In genomic region chr17:14308965-14309879, GRCh38 we compare ENCODE assay signal across 1 cellular context.
A peak's percentile ranks its signal among the peaks of the same experiment; 100 is the strongest.
TF ChIP-seq lines count a peak whose summit lies in the region.

No MANE protein-coding gene starts in this region.

TF ChIP-seq in HepG2, 621 proteins besides CTCF, POLR2A, EP300 and RAD21 (continued from another document and continues in another):
- TF ChIP-seq UBTF (CRISPR knock-in tag; IDR thresholded peaks at IDR 0.05) (peak; percentile 95), ZFYVE20 (CRISPR knock-in tag; IDR thresholded peaks at IDR 0.05; ENCODE audit: borderline replicate concordance, low read depth) (no peak), ZBTB3 (CRISPR knock-in tag; IDR thresholded peaks at IDR 0.05; ENCODE audit: borderline replicate concordance, low read depth) (no peak), KDM5B (CRISPR knock-in tag; IDR thresholded peaks at IDR 0.05; ENCODE audit: borderline replicate concordance) (peak; percentile 97), ZNF263 (CRISPR knock-in tag; IDR thresholded peaks at IDR 0.05) (peak; percentile 58), RXRB (CRISPR knock-in tag; IDR thresholded peaks at IDR 0.05; ENCODE audit: borderline replicate concordance) (peak; percentile 60; the same call in 1 of the 2 replicates), KLF9 (CRISPR knock-in tag; IDR thresholded peaks at IDR 0.05; ENCODE audit: low read depth) (peak; percentile 75; the same call in 1 of the 2 replicates), ZNF296 (CRISPR knock-in tag; conservative IDR thresholded peaks at IDR 0.05) (peak; percentile 35; the same call in 1 of the 2 replicates), ZSCAN9 (CRISPR knock-in tag; IDR thresholded peaks at IDR 0.05; ENCODE audit: borderline replicate concordance) (peak; percentile 26; the same call in 1 of the 2 replicates), CBX5 (CRISPR knock-in tag; IDR thresholded peaks at IDR 0.05; ENCODE audit: borderline replicate concordance) (peak; percentile 70; the same call in 1 of the 2 replicates), ATF4 (CRISPR knock-in tag; IDR thresholded peaks at IDR 0.05) (no peak), ZBTB26 (CRISPR knock-in tag; IDR thresholded peaks at IDR 0.05; ENCODE audit: borderline replicate concordance) (peak; percentile 42; the same call in 1 of the 2 replicates), NBN (conservative IDR thresholded peaks at IDR 0.05) (no peak), ZNF629 (CRISPR knock-in tag; conservative IDR thresholded peaks at IDR 0.05) (0 out of 2 replicates have a peak, but pooled peaks have one; percentile 25), ZNF770 (CRISPR knock-in tag; IDR thresholded peaks at IDR 0.05) (peak; percentile 86), RNF2 (conservative IDR thresholded peaks at IDR 0.05; ENCODE audit: low read depth) (peak; percentile 50; the same call in 1 of the 2 replicates), ZNF335 (CRISPR knock-in tag; IDR thresholded peaks at IDR 0.05) (no peak), ZNF841 (CRISPR knock-in tag; IDR thresholded peaks at IDR 0.05; ENCODE audit: borderline replicate concordance) (no peak), CEBPG (CRISPR knock-in tag; IDR thresholded peaks at IDR 0.05) (no peak), SRSF9 (IDR thresholded peaks at IDR 0.05; ENCODE audit: borderline replicate concordance, insufficient read depth, low read depth, low read length, poor library complexity, severe bottlenecking) (no peak), PATZ1 (CRISPR knock-in tag; IDR thresholded peaks at IDR 0.05) (peak; percentile 98), SOX5 (CRISPR knock-in tag; IDR thresholded peaks at IDR 0.05; ENCODE audit: borderline replicate concordance) (peak; percentile 38; the same call in 1 of the 2 replicates), GATAD2A (CRISPR knock-in tag; IDR thresholded peaks at IDR 0.05) (no peak)
- TF ChIP-seq, protein P1, sequence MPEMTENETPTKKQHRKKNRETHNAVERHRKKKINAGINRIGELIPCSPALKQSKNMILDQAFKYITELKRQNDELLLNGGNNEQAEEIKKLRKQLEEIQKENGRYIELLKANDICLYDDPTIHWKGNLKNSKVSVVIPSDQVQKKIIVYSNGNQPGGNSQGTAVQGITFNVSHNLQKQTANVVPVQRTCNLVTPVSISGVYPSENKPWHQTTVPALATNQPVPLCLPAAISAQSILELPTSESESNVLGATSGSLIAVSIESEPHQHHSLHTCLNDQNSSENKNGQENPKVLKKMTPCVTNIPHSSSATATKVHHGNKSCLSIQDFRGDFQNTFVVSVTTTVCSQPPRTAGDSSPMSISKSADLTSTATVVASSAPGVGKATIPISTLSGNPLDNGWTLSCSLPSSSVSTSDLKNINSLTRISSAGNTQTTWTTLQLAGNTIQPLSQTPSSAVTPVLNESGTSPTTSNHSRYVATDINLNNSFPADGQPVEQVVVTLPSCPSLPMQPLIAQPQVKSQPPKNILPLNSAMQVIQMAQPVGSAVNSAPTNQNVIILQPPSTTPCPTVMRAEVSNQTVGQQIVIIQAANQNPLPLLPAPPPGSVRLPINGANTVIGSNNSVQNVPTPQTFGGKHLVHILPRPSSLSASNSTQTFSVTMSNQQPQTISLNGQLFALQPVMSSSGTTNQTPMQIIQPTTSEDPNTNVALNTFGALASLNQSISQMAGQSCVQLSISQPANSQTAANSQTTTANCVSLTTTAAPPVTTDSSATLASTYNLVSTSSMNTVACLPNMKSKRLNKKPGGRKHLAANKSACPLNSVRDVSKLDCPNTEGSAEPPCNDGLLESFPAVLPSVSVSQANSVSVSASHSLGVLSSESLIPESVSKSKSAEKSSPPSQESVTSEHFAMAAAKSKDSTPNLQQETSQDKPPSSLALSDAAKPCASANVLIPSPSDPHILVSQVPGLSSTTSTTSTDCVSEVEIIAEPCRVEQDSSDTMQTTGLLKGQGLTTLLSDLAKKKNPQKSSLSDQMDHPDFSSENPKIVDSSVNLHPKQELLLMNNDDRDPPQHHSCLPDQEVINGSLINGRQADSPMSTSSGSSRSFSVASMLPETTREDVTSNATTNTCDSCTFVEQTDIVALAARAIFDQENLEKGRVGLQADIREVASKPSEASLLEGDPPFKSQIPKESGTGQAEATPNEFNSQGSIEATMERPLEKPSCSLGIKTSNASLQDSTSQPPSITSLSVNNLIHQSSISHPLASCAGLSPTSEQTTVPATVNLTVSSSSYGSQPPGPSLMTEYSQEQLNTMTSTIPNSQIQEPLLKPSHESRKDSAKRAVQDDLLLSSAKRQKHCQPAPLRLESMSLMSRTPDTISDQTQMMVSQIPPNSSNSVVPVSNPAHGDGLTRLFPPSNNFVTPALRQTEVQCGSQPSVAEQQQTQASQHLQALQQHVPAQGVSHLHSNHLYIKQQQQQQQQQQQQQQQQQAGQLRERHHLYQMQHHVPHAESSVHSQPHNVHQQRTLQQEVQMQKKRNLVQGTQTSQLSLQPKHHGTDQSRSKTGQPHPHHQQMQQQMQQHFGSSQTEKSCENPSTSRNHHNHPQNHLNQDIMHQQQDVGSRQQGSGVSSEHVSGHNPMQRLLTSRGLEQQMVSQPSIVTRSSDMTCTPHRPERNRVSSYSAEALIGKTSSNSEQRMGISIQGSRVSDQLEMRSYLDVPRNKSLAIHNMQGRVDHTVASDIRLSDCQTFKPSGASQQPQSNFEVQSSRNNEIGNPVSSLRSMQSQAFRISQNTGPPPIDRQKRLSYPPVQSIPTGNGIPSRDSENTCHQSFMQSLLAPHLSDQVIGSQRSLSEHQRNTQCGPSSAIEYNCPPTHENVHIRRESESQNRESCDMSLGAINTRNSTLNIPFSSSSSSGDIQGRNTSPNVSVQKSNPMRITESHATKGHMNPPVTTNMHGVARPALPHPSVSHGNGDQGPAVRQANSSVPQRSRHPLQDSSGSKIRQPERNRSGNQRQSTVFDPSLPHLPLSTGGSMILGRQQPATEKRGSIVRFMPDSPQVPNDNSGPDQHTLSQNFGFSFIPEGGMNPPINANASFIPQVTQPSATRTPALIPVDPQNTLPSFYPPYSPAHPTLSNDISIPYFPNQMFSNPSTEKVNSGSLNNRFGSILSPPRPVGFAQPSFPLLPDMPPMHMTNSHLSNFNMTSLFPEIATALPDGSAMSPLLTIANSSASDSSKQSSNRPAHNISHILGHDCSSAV (CRISPR knock-in tag; IDR thresholded peaks at IDR 0.05; ENCODE audit: borderline replicate concordance) = no peak
- TF ChIP-seq, protein P2, sequence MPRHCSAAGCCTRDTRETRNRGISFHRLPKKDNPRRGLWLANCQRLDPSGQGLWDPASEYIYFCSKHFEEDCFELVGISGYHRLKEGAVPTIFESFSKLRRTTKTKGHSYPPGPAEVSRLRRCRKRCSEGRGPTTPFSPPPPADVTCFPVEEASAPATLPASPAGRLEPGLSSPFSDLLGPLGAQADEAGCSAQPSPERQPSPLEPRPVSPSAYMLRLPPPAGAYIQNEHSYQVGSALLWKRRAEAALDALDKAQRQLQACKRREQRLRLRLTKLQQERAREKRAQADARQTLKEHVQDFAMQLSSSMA (CRISPR knock-in tag; IDR thresholded peaks at IDR 0.05) = 0 out of 2 replicates have a peak, but pooled peaks have one; percentile 31
- TF ChIP-seq, protein P3, sequence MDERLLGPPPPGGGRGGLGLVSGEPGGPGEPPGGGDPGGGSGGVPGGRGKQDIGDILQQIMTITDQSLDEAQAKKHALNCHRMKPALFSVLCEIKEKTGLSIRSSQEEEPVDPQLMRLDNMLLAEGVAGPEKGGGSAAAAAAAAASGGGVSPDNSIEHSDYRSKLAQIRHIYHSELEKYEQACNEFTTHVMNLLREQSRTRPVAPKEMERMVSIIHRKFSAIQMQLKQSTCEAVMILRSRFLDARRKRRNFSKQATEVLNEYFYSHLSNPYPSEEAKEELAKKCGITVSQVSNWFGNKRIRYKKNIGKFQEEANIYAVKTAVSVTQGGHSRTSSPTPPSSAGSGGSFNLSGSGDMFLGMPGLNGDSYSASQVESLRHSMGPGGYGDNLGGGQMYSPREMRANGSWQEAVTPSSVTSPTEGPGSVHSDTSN (CRISPR knock-in tag; IDR thresholded peaks at IDR 0.05) = no peak
- TF ChIP-seq, protein P4, sequence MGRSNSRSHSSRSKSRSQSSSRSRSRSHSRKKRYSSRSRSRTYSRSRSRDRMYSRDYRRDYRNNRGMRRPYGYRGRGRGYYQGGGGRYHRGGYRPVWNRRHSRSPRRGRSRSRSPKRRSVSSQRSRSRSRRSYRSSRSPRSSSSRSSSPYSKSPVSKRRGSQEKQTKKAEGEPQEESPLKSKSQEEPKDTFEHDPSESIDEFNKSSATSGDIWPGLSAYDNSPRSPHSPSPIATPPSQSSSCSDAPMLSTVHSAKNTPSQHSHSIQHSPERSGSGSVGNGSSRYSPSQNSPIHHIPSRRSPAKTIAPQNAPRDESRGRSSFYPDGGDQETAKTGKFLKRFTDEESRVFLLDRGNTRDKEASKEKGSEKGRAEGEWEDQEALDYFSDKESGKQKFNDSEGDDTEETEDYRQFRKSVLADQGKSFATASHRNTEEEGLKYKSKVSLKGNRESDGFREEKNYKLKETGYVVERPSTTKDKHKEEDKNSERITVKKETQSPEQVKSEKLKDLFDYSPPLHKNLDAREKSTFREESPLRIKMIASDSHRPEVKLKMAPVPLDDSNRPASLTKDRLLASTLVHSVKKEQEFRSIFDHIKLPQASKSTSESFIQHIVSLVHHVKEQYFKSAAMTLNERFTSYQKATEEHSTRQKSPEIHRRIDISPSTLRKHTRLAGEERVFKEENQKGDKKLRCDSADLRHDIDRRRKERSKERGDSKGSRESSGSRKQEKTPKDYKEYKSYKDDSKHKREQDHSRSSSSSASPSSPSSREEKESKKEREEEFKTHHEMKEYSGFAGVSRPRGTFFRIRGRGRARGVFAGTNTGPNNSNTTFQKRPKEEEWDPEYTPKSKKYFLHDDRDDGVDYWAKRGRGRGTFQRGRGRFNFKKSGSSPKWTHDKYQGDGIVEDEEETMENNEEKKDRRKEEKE (IDR thresholded peaks at IDR 0.05) = no peak
- TF ChIP-seq, protein P5, sequence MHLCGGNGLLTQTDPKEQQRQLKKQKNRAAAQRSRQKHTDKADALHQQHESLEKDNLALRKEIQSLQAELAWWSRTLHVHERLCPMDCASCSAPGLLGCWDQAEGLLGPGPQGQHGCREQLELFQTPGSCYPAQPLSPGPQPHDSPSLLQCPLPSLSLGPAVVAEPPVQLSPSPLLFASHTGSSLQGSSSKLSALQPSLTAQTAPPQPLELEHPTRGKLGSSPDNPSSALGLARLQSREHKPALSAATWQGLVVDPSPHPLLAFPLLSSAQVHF (CRISPR knock-in tag; IDR thresholded peaks at IDR 0.05) = no peak
- TF ChIP-seq, protein P6, sequence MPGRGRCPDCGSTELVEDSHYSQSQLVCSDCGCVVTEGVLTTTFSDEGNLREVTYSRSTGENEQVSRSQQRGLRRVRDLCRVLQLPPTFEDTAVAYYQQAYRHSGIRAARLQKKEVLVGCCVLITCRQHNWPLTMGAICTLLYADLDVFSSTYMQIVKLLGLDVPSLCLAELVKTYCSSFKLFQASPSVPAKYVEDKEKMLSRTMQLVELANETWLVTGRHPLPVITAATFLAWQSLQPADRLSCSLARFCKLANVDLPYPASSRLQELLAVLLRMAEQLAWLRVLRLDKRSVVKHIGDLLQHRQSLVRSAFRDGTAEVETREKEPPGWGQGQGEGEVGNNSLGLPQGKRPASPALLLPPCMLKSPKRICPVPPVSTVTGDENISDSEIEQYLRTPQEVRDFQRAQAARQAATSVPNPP (CRISPR knock-in tag; IDR thresholded peaks at IDR 0.05) = no peak; the same call in 1 of the 2 replicates
